ENCODE assay signal across 10 cellular contexts in the genomic region with DNA sequence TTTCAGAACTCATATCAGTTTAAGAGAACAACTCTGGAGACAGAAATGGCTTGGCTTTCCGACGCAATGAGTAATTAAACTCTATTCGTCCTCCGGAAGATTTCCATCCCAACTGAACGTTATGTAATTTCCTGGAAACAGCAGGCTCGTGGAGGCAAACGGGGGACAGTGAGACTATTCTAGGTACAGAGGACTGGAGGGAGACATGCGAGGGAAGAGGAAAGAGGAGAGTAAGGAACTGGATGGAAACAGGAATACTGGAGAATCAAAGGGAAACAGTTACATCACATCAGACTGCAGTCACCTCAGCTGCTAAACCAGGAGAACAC. TPM values are rescaled to one million over a fixed set of nuclear protein-coding genes. Genes with fewer than 3 reads are reported as not detected.
DNase-seq lines count a peak whose midpoint lies in the region; ATAC-seq and TF ChIP-seq lines count a peak whose summit lies in the region.
"Had no signal": no experiment of that assay in that cellular context is flagged by ENCODE, and none has a peak within 500 bp of the region (broad histone marks: within the 10 kb centered on the region; RNA-seq: fewer than 3 reads in every experiment).

No MANE protein-coding gene starts in this region.

- DNase-seq in Peyer's patch (no peak), substantia nigra (lab: John Stamatoyannopoulos, UW) (peak in 1 of 49 donors; percentile 31), NCI-H2081 (lab: John Stamatoyannopoulos, UW) (no peak), NCI-H524 (lab: John Stamatoyannopoulos, UW) (no peak)
- DNase-seq: activated B cell treated with CpG ODN at 0.5 μM for 24 hours, NCI-H1694 treated with DMSO at 0.1 percent for 48 hours had no signal

- ATAC-seq in HG02973 (IDR thresholded peaks at IDR 0.05; ENCODE audit: unreplicated experiment): no peak
- ATAC-seq in HG02852 (IDR thresholded peaks at IDR 0.05; ENCODE audit: unreplicated experiment): no peak

- H3K27me3 ChIP-seq in Peyer's patch (no peaks in the 10 kb centered on the region), esophagus (ENCODE audit: control insufficient read depth in 1 of 2, insufficient read depth in 2 of 2, low read length in 2 of 2) (no peaks in the 10 kb centered on the region), mucosa of rectum (ENCODE audit: control insufficient read depth in 2 of 2, insufficient read depth in 2 of 2, low read length in 2 of 2) (no peaks in the 10 kb centered on the region)

- no peak for TF ChIP-seq CTCF in Peyer's patch (IDR thresholded peaks at IDR 0.05)

- no peak for TF ChIP-seq POLR2A in Peyer's patch (IDR thresholded peaks at IDR 0.05)

- peaks cover 0 to 36% (median 0%) of the 10 kb centered on the region in 3 donors for H3K36me3 ChIP-seq in Peyer's patch
- H3K36me3 ChIP-seq in esophagus (ENCODE audit: control insufficient read depth in 2 of 2, insufficient read depth in 2 of 2, low read length in 1 of 2): peaks cover 0 to 8% of the 10 kb centered on the region in 2 donors
- H3K36me3 ChIP-seq in mucosa of rectum (ENCODE audit: control insufficient read depth in 2 of 2, insufficient read depth in 2 of 2, low read length in 2 of 2): peaks cover 16 to 18% of the 10 kb centered on the region in 2 donors

- WGBS in esophagus, 2 donors: 48 to 54% methylated on average over 8 of the region's 8 CpGs

- H3K9me3 ChIP-seq in Peyer's patch (no peaks in the 10 kb centered on the region), esophagus (ENCODE audit: control insufficient read depth in 2 of 2, insufficient read depth in 1 of 2, low read depth in 1 of 2, low read length in 1 of 2) (no peaks in the 10 kb centered on the region), mucosa of rectum (ENCODE audit: control insufficient read depth in 2 of 2, low read length in 2 of 2) (no peaks in the 10 kb centered on the region)

- H3K4me3 ChIP-seq in Peyer's patch (no peak overlapping the region), esophagus (ENCODE audit: low read depth in 1 of 2, low read length in 2 of 2) (no peak overlapping the region), mucosa of rectum (ENCODE audit: low read length in 2 of 2) (no peak overlapping the region)

- H3K9ac ChIP-seq in mucosa of rectum (ENCODE audit: low read depth in 1 of 2, low read length in 2 of 2): peak overlapping the region in 1 of 2 donors; percentile 6

- H3K27ac ChIP-seq in Peyer's patch: peak overlapping the region; percentile 75 to 96 (median 88)
- peak overlapping the region; percentile 82 to 90 for H3K27ac ChIP-seq in esophagus (ENCODE audit: low read depth in 2 of 2, low read length in 1 of 2)
- peak overlapping the region; percentile 78 to 86 for H3K27ac ChIP-seq in mucosa of rectum (ENCODE audit: low read depth in 2 of 2, low read length in 2 of 2)
- peak overlapping the region; percentile 98 for H3K27ac ChIP-seq in substantia nigra (ENCODE audit: low read depth, low read length, poor library complexity, severe bottlenecking)

- H3K4me1 ChIP-seq in Peyer's patch (peaks cover 0 to 45% (median 0%) of the 10 kb centered on the region in 4 donors), esophagus (ENCODE audit: control insufficient read depth in 2 of 2, insufficient read depth in 2 of 2, low read length in 1 of 2) (peaks cover 2 to 30% of the 10 kb centered on the region in 2 donors), mucosa of rectum (ENCODE audit: control insufficient read depth in 2 of 2, insufficient read depth in 2 of 2, low read length in 2 of 2) (peaks cover 18 to 32% of the 10 kb centered on the region in 2 donors)

RNA-seq across cellular contexts. Expression of a gene that starts 28.3 kb away (rescaled TPM):
- 10 to 100 TPM; 25.6 to 51.8 (median 41.7) TPM for total RNA-seq in Peyer's patch
- 1 to 10 TPM; 6.3 to 9.5 TPM for polyA plus RNA-seq in esophagus
